ENCODE assay signal across 25 cellular contexts in genomic region chr5:60563696-60564324, GRCh38.
DNase-seq lines count a peak whose midpoint lies in the region; ATAC-seq, FAIRE-seq and TF ChIP-seq lines count a peak whose summit lies in the region.
"Had no signal": no experiment of that assay in that cellular context is flagged by ENCODE, and none has a peak within 500 bp of the region (broad histone marks: within the 10 kb centered on the region; RNA-seq: fewer than 3 reads in every experiment).

No MANE protein-coding gene starts in this region.

- in situ Hi-C loops in KBM-7 (cut with MboI; ENCODE audit: low pct_unique_long_range_greater_than_20kb, low sequenced_read_pairs): no loop called here

- H3K4me1 ChIP-seq in liver (ENCODE audit: control insufficient read depth in 4 of 4, insufficient read depth in 4 of 4, low read length in 3 of 4): peaks cover 0 to 1% (median 0%) of the 10 kb centered on the region in 4 donors
- H3K4me1 ChIP-seq in small intestine (ENCODE audit: control insufficient read depth in 2 of 2, insufficient read depth in 1 of 2, low read depth in 1 of 2, low read length in 1 of 2): no peaks in the 10 kb centered on the region
- H3K4me1 ChIP-seq: BE2C, BLaER1, Caco-2 had no signal

- WGBS in liver: 85% methylated on average over 13 of the region's 13 CpGs
- WGBS in small intestine, 3 donors: 84 to 92% (median 84%) methylated on average over 13 of the region's 13 CpGs

- no peak for FAIRE-seq in small intestine (lab: Jason Lieb, UNC)
- FAIRE-seq: A204.1, D721Med, G401.6, GM12891, GM19239 had no signal

- peak; percentile 64 for DNase-seq in choroid plexus epithelial cell (ENCODE audit: low read depth)
- DNase-seq in left lobe of liver (ENCODE audit: low spot score): no peak
- DNase-seq in small intestine: peak; percentile 44
- DNase-seq in KBM-7: no peak
- DNase-seq: 8988T; ACHN; BE2C; C1 segment of cervical spinal cord; Caco-2; Calu3; CD4-positive, alpha-beta memory T cell; CD4-positive, CD25-positive, alpha-beta regulatory T cell; CD8-positive, alpha-beta memory T cell; DMS79 treated with DMSO at 0.1 percent for 48 hours; GF-D8 had no signal

- TF ChIP-seq CTCF in choroid plexus epithelial cell (conservative IDR thresholded peaks at IDR 0.05; ENCODE audit: low read depth, low read length) (no peak), liver (IDR thresholded peaks at IDR 0.05; ENCODE audit: low read depth, low read length, missing input control) (no peak)

- no peak overlapping the region for H3K9ac ChIP-seq in liver (ENCODE audit: low read depth in 1 of 2, low read length in 2 of 2)
- H3K9ac ChIP-seq: BLaER1 had no signal

- ATAC-seq in left lobe of liver (peak; percentile 63), GM21576 (IDR thresholded peaks at IDR 0.05; ENCODE audit: unreplicated experiment) (no peak), HG02870 (IDR thresholded peaks at IDR 0.05; ENCODE audit: unreplicated experiment) (no peak), HG03378 (IDR thresholded peaks at IDR 0.05; ENCODE audit: unreplicated experiment) (no peak)

- H3K36me3 ChIP-seq in liver (ENCODE audit: control insufficient read depth in 4 of 4, insufficient read depth in 3 of 4, low read depth in 1 of 4, low read length in 3 of 4) (no peaks in the 10 kb centered on the region), small intestine (ENCODE audit: control insufficient read depth in 2 of 2, insufficient read depth in 2 of 2, low read length in 2 of 2) (no peaks in the 10 kb centered on the region)
- H3K36me3 ChIP-seq: BE2C had no signal

- H3K27me3 ChIP-seq in liver (ENCODE audit: control insufficient read depth in 4 of 4, insufficient read depth in 4 of 4, low read length in 3 of 4) (no peaks in the 10 kb centered on the region), small intestine (ENCODE audit: control insufficient read depth in 2 of 2, insufficient read depth in 2 of 2, low read length in 2 of 2) (no peaks in the 10 kb centered on the region)
- H3K27me3 ChIP-seq: BE2C, BLaER1 had no signal

- H3K4me3 ChIP-seq in choroid plexus epithelial cell (ENCODE audit: low read depth, low read length): no peak overlapping the region
- no peak overlapping the region for H3K4me3 ChIP-seq in liver (ENCODE audit: low read depth in 1 of 3, low read length in 3 of 3)
- no peak overlapping the region for H3K4me3 ChIP-seq in small intestine (ENCODE audit: low read depth in 1 of 2, low read length in 2 of 2)
- H3K4me3 ChIP-seq: BLaER1 had no signal

- H3K9me3 ChIP-seq in liver (ENCODE audit: control insufficient read depth in 4 of 4, low read length in 3 of 4) (peaks cover 3 to 6% (median 4%) of the 10 kb centered on the region in 4 donors), small intestine (ENCODE audit: control insufficient read depth, low read depth) (no peaks in the 10 kb centered on the region)
- H3K9me3 ChIP-seq: BE2C had no signal

- TF ChIP-seq RAD21 in liver (IDR thresholded peaks at IDR 0.05): no peak

- no peak overlapping the region for H3K27ac ChIP-seq in liver (ENCODE audit: low read depth in 1 of 2, low read length in 2 of 2)
- no peak overlapping the region for H3K27ac ChIP-seq in small intestine (ENCODE audit: low read depth in 1 of 2, low read length in 1 of 2)
- H3K27ac ChIP-seq: BLaER1 had no signal

TF ChIP-seq in liver, 16 proteins besides CTCF, POLR2A, EP300 and RAD21:
- TF ChIP-seq, protein P1, sequence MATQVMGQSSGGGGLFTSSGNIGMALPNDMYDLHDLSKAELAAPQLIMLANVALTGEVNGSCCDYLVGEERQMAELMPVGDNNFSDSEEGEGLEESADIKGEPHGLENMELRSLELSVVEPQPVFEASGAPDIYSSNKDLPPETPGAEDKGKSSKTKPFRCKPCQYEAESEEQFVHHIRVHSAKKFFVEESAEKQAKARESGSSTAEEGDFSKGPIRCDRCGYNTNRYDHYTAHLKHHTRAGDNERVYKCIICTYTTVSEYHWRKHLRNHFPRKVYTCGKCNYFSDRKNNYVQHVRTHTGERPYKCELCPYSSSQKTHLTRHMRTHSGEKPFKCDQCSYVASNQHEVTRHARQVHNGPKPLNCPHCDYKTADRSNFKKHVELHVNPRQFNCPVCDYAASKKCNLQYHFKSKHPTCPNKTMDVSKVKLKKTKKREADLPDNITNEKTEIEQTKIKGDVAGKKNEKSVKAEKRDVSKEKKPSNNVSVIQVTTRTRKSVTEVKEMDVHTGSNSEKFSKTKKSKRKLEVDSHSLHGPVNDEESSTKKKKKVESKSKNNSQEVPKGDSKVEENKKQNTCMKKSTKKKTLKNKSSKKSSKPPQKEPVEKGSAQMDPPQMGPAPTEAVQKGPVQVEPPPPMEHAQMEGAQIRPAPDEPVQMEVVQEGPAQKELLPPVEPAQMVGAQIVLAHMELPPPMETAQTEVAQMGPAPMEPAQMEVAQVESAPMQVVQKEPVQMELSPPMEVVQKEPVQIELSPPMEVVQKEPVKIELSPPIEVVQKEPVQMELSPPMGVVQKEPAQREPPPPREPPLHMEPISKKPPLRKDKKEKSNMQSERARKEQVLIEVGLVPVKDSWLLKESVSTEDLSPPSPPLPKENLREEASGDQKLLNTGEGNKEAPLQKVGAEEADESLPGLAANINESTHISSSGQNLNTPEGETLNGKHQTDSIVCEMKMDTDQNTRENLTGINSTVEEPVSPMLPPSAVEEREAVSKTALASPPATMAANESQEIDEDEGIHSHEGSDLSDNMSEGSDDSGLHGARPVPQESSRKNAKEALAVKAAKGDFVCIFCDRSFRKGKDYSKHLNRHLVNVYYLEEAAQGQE (IDR thresholded peaks at IDR 0.05): no peak
- TF ChIP-seq GABPA (IDR thresholded peaks at IDR 0.05 in 1 of 2, conservative IDR thresholded peaks at IDR 0.05 in 1 of 2): no peak
- no peak for TF ChIP-seq EGR1 (IDR thresholded peaks at IDR 0.05; ENCODE audit: low read depth in 2 of 2)
- no peak for TF ChIP-seq TAF1 (conservative IDR thresholded peaks at IDR 0.05)
- no peak for TF ChIP-seq SP1 (IDR thresholded peaks at IDR 0.05)
- peak; percentile 41 to 63 for TF ChIP-seq HNF4A (conservative IDR thresholded peaks at IDR 0.05)
- TF ChIP-seq ATF3 (IDR thresholded peaks at IDR 0.05): no peak
- TF ChIP-seq NR2F2 (IDR thresholded peaks at IDR 0.05): no peak
- TF ChIP-seq ZBTB33 (IDR thresholded peaks at IDR 0.05): no peak
- no peak for TF ChIP-seq HNF4G (IDR thresholded peaks at IDR 0.05)
- TF ChIP-seq RXRA (IDR thresholded peaks at IDR 0.05): peak; percentile 33 to 73
- TF ChIP-seq FOXA2 (IDR thresholded peaks at IDR 0.05): no peak
- no peak for TF ChIP-seq JUND (IDR thresholded peaks at IDR 0.05)

Comparison
In these comparisons a context has a peak if more than half of its experiments do, and no peak if none do; other contexts are left out.
1. DNase-seq: peak in choroid plexus epithelial cell (single experiment) and small intestine (single experiment); none in left lobe of liver (single experiment) and KBM-7 (single experiment).